19 cellular contexts compared by ENCODE assay signal in the genomic region with DNA sequence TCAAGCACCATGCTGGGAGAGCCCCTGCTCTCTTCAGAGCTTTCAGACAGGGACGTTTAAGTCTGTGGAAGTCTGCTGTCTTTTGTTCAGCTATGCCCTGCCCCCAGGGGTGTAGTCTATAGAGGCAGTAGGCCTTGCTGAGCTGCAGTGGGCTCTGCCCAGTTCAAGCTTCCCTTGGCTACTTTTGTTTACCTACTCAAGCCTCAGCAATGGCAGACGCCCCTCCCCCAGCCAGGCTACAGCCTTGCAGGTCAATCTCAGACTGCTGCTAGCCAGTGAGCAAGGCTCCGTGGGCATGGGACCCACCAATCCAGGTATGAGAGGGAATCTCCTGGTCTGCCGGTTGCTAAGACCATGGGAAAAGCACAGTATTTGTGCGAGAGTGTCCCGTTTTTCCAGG. TPM values are rescaled to one million over a fixed set of nuclear protein-coding genes. Genes with fewer than 3 reads are reported as not detected.
DNase-seq lines count a peak whose midpoint lies in the region; ATAC-seq, FAIRE-seq and TF ChIP-seq lines count a peak whose summit lies in the region.
"Had no signal": no experiment of that assay in that cellular context is flagged by ENCODE, and none has a peak within 500 bp of the region (broad histone marks: within the 10 kb centered on the region; RNA-seq: fewer than 3 reads in every experiment).

No MANE protein-coding gene starts in this region.

- H3K9me3 Mint-ChIP-seq in endodermal cell (peaks cover 14% of the 10 kb centered on the region), neural progenitor cell (peaks cover 14% of the 10 kb centered on the region)

- H3K27me3 Mint-ChIP-seq in endodermal cell (ENCODE audit: insufficient read depth), result peaks cover 8% of the 10 kb centered on the region
- H3K27me3 Mint-ChIP-seq in neural progenitor cell (ENCODE audit: insufficient read depth, low read depth), result peaks cover under 1% of the 10 kb centered on the region

- WGBS in HepG2 (ENCODE audit: low lambda C conversion rate), result 0% methylated on average over 1 of the region's 6 CpGs
- WGBS in right lobe of liver (ENCODE audit: insufficient coverage, low coverage, low lambda C conversion rate, missing lambda C conversion rate), result 90% methylated on average over 2 of the region's 6 CpGs
- whole genome bisulfite sequencing in endodermal cell (ENCODE audit: insufficient coverage in 1 of 2, insufficient read length in 1 of 2), 2 experiments, result 77 to 85% methylated on average over 5 to 6 of the region's 6 CpGs

- intact Hi-C loops in HepG2 (cut with micrococcal nuclease; ENCODE audit: unreplicated experiment) (loop anchor here (5.0 kb wide), 1 partner anchor 82 kb away; no protein-coding TSS in a partner anchor), right lobe of liver (cut with DNase I) (no loop called here)

- H3K9me3 ChIP-seq in HepG2 (ENCODE audit: low read length) (no peaks in the 10 kb centered on the region), right lobe of liver (no peaks in the 10 kb centered on the region), endodermal cell (ENCODE audit: control insufficient read depth, low read length) (no peaks in the 10 kb centered on the region), neural progenitor cell (ENCODE audit: low read depth) (no peaks in the 10 kb centered on the region)
- H3K9me3 ChIP-seq: Caco-2, HAP-1 had no signal

- no peak overlapping the region for H3K9ac ChIP-seq in HepG2 (ENCODE audit: insufficient read depth, low read depth, low read length)
- H3K9ac ChIP-seq in endodermal cell (ENCODE audit: extremely low read depth, low read length, poor library complexity, severe bottlenecking), result no peak overlapping the region
- no peak overlapping the region for H3K9ac ChIP-seq in neural progenitor cell
- H3K9ac ChIP-seq: BLaER1, GM23248 had no signal

- H3K27ac ChIP-seq in HepG2 (ENCODE audit: extremely low read length, insufficient read depth, low read length), result no peak overlapping the region
- no peak overlapping the region for H3K27ac ChIP-seq in right lobe of liver
- no peak overlapping the region for H3K27ac ChIP-seq in endodermal cell (ENCODE audit: low read depth, low read length)
- H3K27ac ChIP-seq in neural progenitor cell, result no peak overlapping the region
- H3K27ac ChIP-seq: 22Rv1, BLaER1, GM23248 had no signal

- H4K20me1 ChIP-seq in HepG2 (ENCODE audit: insufficient read depth, low read length), result no peaks in the 10 kb centered on the region
- no peaks in the 10 kb centered on the region for H4K20me1 ChIP-seq in neural progenitor cell (ENCODE audit: low read depth)
- H4K20me1 ChIP-seq: BLaER1 had no signal

- H3K79me2 ChIP-seq in HepG2 (ENCODE audit: insufficient read depth, low read length) (no peaks in the 10 kb centered on the region), neural progenitor cell (ENCODE audit: low read depth) (no peaks in the 10 kb centered on the region)

- H3K4me2 ChIP-seq in HepG2 (ENCODE audit: low read depth, low read length), result no peak overlapping the region
- peak overlapping the region; percentile 54 for H3K4me2 ChIP-seq in neural progenitor cell
- H3K4me2 ChIP-seq: BLaER1 had no signal

- H3F3A ChIP-seq in neural progenitor cell (ENCODE audit: low read depth), result no peaks in the 10 kb centered on the region

- TF ChIP-seq POLR2A in HepG2 (IDR thresholded peaks at IDR 0.05; ENCODE audit: insufficient read depth in 1 of 2, low read depth in 2 of 2, low read length in 2 of 2), result no peak
- no peak for TF ChIP-seq POLR2A in right lobe of liver (IDR thresholded peaks at IDR 0.05)

- CTCF ChIA-PET in HepG2 (lab: Yijun Ruan, JAX; ENCODE audit: low intra/inter-chr PET ratio, low total read pairs), result no interaction called here

- no peak for TF ChIP-seq RAD21 in HepG2 (CRISPR knock-in tag; IDR thresholded peaks at IDR 0.05)

- H3K4me1 Mint-ChIP-seq in endodermal cell (peaks cover 12% of the 10 kb centered on the region), neural progenitor cell (peaks cover 5% of the 10 kb centered on the region)
- H3K4me1 Mint-ChIP-seq: CD8-positive, alpha-beta memory T cell had no signal

- in situ Hi-C loops in HepG2 (cut with HindIII; ENCODE audit: extremely low pct_ligation_motif_present, low pct_unique_long_range_greater_than_20kb), result no loop called here
- in situ Hi-C loops in GM13976 (cut with MboI; ENCODE audit: low sequenced_read_pairs, unreplicated experiment), result no loop called here

- H3K4me3 ChIP-seq in HepG2 (replicated peaks in 1 of 3; ENCODE audit: insufficient read depth in 1 of 3, low read depth in 2 of 3, low read length in 3 of 3) (no peak overlapping the region), right lobe of liver (no peak overlapping the region), endodermal cell (ENCODE audit: low read length) (no peak overlapping the region), neural progenitor cell (no peak overlapping the region)
- H3K4me3 ChIP-seq: BLaER1, GM23248, HAP-1, K562 had no signal

- POLR2A ChIA-PET in HepG2 (lab: Yijun Ruan, JAX), result no interaction called here

- no peak for DNase-seq in HepG2 (ENCODE audit: low spot score)
- no peak for DNase-seq in right lobe of liver
- peak; percentile 71 for DNase-seq in endodermal cell
- DNase-seq in neural progenitor cell (ENCODE audit: low spot score), result peak; percentile 50
- DNase-seq in activated T-cell treated with anti-CD3 and anti-CD28 coated beads, Interleukin-2, amount 50 U/mL, for 48 hours, result no peak
- DNase-seq in GM13976 (ENCODE audit: low spot score), result no peak
- DNase-seq in NCI-H2029 (lab: John Stamatoyannopoulos, UW), result no peak
- DNase-seq: Caco-2; CD8-positive, alpha-beta memory T cell; DND-41; GF-D8; GM23248 had no signal

- ATAC-seq in HepG2 (no peak), right lobe of liver (no peak), HG03025 (IDR thresholded peaks at IDR 0.05; ENCODE audit: low FRiP score, unreplicated experiment) (no peak)
- ATAC-seq: K562 had no signal

- H3K4me1 ChIP-seq in HepG2 (ENCODE audit: insufficient read depth, low read length), result no peaks in the 10 kb centered on the region
- no peaks in the 10 kb centered on the region for H3K4me1 ChIP-seq in right lobe of liver
- H3K4me1 ChIP-seq in endodermal cell (ENCODE audit: control insufficient read depth, insufficient read depth, low read length), result peaks cover 3% of the 10 kb centered on the region
- H3K4me1 ChIP-seq in neural progenitor cell, result peaks cover 9% of the 10 kb centered on the region
- H3K4me1 ChIP-seq: BLaER1, Caco-2, HAP-1 had no signal

- TF ChIP-seq CTCF in HepG2 (CRISPR knock-in tag; IDR thresholded peaks at IDR 0.05) (no peak), right lobe of liver (IDR thresholded peaks at IDR 0.05) (no peak), endodermal cell (conservative IDR thresholded peaks at IDR 0.05) (no peak), neural progenitor cell (IDR thresholded peaks at IDR 0.05) (no peak), GM13976 (IDR thresholded peaks at IDR 0.05; ENCODE audit: borderline replicate concordance, control extremely low read depth, extremely low read depth, insufficient read depth, missing control alignments) (no peak)

- H3K36me3 Mint-ChIP-seq in endodermal cell (ENCODE audit: low read depth), result peaks cover under 1% of the 10 kb centered on the region
- no peaks in the 10 kb centered on the region for H3K36me3 Mint-ChIP-seq in neural progenitor cell

- no peaks in the 10 kb centered on the region for H3K27me3 ChIP-seq in HepG2 (ENCODE audit: control insufficient read depth in 1 of 2, insufficient read depth in 2 of 2, low read length in 2 of 2)
- H3K27me3 ChIP-seq in right lobe of liver, result no peaks in the 10 kb centered on the region
- H3K27me3 ChIP-seq in endodermal cell (ENCODE audit: control insufficient read depth, insufficient read depth, low read length, poor library complexity, severe bottlenecking), result no peaks in the 10 kb centered on the region
- H3K27me3 ChIP-seq in neural progenitor cell, result no peaks in the 10 kb centered on the region
- H3K27me3 ChIP-seq: BLaER1 had no signal

- H2AFZ ChIP-seq in HepG2 (ENCODE audit: low read length) (no peak overlapping the region), neural progenitor cell (replicated peaks) (peak overlapping the region; percentile 65)
- H2AFZ ChIP-seq: GM23248 had no signal

- TF ChIP-seq EP300 in HepG2 (IDR thresholded peaks at IDR 0.05; ENCODE audit: low read depth in 2 of 2, low read length in 2 of 2) (no peak), HepG2 (CRISPR knock-in tag; IDR thresholded peaks at IDR 0.05; ENCODE audit: borderline replicate concordance) (no peak)

- no peak for FAIRE-seq in HepG2 (lab: Jason Lieb, UNC)
- FAIRE-seq: HTR-8/SVneo, K562 had no signal

- no peak overlapping the region for H3K4me3 Mint-ChIP-seq in endodermal cell
- no peak overlapping the region for H3K4me3 Mint-ChIP-seq in neural progenitor cell
- H3K4me3 Mint-ChIP-seq: CD8-positive, alpha-beta memory T cell had no signal

- H3K36me3 ChIP-seq in HepG2 (replicated peaks in 1 of 2; ENCODE audit: control insufficient read depth in 1 of 2, insufficient read depth in 2 of 2, low read length in 2 of 2), result no peaks in the 10 kb centered on the region
- no peaks in the 10 kb centered on the region for H3K36me3 ChIP-seq in right lobe of liver
- no peaks in the 10 kb centered on the region for H3K36me3 ChIP-seq in endodermal cell (ENCODE audit: control insufficient read depth, insufficient read depth, low read length)
- no peaks in the 10 kb centered on the region for H3K36me3 ChIP-seq in neural progenitor cell
- H3K36me3 ChIP-seq: BLaER1, HAP-1 had no signal

- no TSS peak for BruUV-seq in HepG2 (replicated peaks; lab: Mats Ljungman, UMichigan)

- H3K27ac Mint-ChIP-seq in endodermal cell (no peak overlapping the region), neural progenitor cell (no peak overlapping the region)
- H3K27ac Mint-ChIP-seq: CD8-positive, alpha-beta memory T cell had no signal

RNA-seq across cellular contexts. Expression of a gene that starts 37.4 kb away (rescaled TPM):
- total RNA-seq in HepG2 (2016; rRNA removed; fragmentation: Illumina TruSeq; extraction: Trizol), result not detected in 2 replicates
- total RNA-seq in HepG2 (2016; cell fraction: cytosol; rRNA removed; fragmentation: Illumina TruSeq; extraction: Trizol; ENCODE audit: low read depth), result not detected in 2 replicates
- not detected in 2 replicates for total RNA-seq in HepG2 (2016; cell fraction: insoluble cytoplasmic fraction; rRNA removed; fragmentation: Illumina TruSeq; extraction: Trizol)
- total RNA-seq in HepG2 (2016; cell fraction: membrane; rRNA removed; fragmentation: Illumina TruSeq; extraction: Trizol), result not detected in 2 replicates
- not detected in 2 replicates for total RNA-seq in HepG2 (2016; cell fraction: nucleus; rRNA removed; fragmentation: Illumina TruSeq; extraction: Trizol)
- polyA plus RNA-seq in HepG2 (2011; rRNA removed), result not detected in 2 replicates
- not detected in 2 replicates for polyA plus RNA-seq in HepG2 (2011; cell fraction: cytosol; rRNA removed)
- not detected in 2 replicates for polyA plus RNA-seq in HepG2 (2011; cell fraction: nucleus; rRNA removed)
- polyA plus RNA-seq in HepG2 (2012), result not detected in 2 replicates
- polyA plus RNA-seq in HepG2 (2016; cell fraction: cytosol; fragmentation: Illumina TruSeq; extraction: Trizol; ENCODE audit: low read depth), result not detected in 2 replicates
- polyA plus RNA-seq in HepG2 (2016; cell fraction: insoluble cytoplasmic fraction; fragmentation: Illumina TruSeq; extraction: Trizol; ENCODE audit: low read depth), result not detected in 2 replicates
- not detected in 2 replicates for polyA plus RNA-seq in HepG2 (2016; cell fraction: membrane; fragmentation: Illumina TruSeq; extraction: Trizol; ENCODE audit: low read depth)
- not detected in 2 replicates for polyA plus RNA-seq in HepG2 (2016; cell fraction: nucleus; fragmentation: Illumina TruSeq; extraction: Trizol; ENCODE audit: insufficient read depth, low read depth)
- polyA minus RNA-seq in HepG2 (2011; rRNA and poly(A)+ RNA removed; ENCODE audit: low replicate concordance), result not detected in 2 replicates
- polyA minus RNA-seq in HepG2 (2011; cell fraction: cytosol; rRNA and poly(A)+ RNA removed), result not detected in 2 replicates
- not detected in 2 replicates for polyA minus RNA-seq in HepG2 (2011; cell fraction: nucleus; rRNA and poly(A)+ RNA removed)
- not detected for total RNA-seq in right lobe of liver
- total RNA-seq in endodermal cell, result not detected
- not detected for polyA plus RNA-seq in endodermal cell (2013, experiment 1 of 2)
- polyA plus RNA-seq in endodermal cell (2013, experiment 2 of 2), result not detected
- not detected in 2 replicates for total RNA-seq in neural progenitor cell (ENCODE audit: low replicate concordance)
- total RNA-seq: A673; Caco-2; CD8-positive, alpha-beta memory T cell; GM23248; K562 had no signal
- polyA plus RNA-seq: CD8-positive, alpha-beta memory T cell; GM23248; K562 had no signal

Comparison
In these comparisons a context has a peak if more than half of its experiments do, and no peak if none do; other contexts are left out.
1. DNase-seq: peak in endodermal cell (single experiment) and neural progenitor cell (single experiment); none in HepG2 (single experiment), right lobe of liver (0 of 3), activated T-cell treated with anti-CD3 and anti-CD28 coated beads, Interleukin-2, amount 50 U/mL, for 48 hours (0 of 2), GM13976 (single experiment) and NCI-H2029 (single experiment).